Comparison of ENCODE assay signal across 18 cellular contexts in genomic region chr1:232568906-232569305, GRCh38.
"Had no signal": no experiment of that assay in that cellular context is flagged by ENCODE, and none has a peak within 500 bp of the region (broad histone marks: within the 10 kb centered on the region; RNA-seq: fewer than 3 reads in every experiment).

No MANE protein-coding gene starts in this region.

- H3K9me3 ChIP-seq: adrenal gland, gastrocnemius medialis, ovary, testis had no signal

- H3K4me3 Mint-ChIP-seq: activated B cell treated with CpG ODN at 0.5 μM for 24 hours; activated CD4-positive, alpha-beta T cell treated with anti-CD3 and anti-CD28 coated beads, Interleukin-2, amount 10 ng/mL, durations not matched to agents 24 days and 14 days; activated T-helper 17 cell treated with anti-CD3 and anti-CD28 coated beads, Interleukin-2, amount 50 U/mL, for 72 hours; neural crest cell; stimulated activated naive CD8-positive, alpha-beta T cell treated with anti-CD3 and anti-CD28 coated beads, Interleukin-15, amount 100 ng/mL, for 72 hours had no signal

- H3K36me3 ChIP-seq: adrenal gland, gastrocnemius medialis, ovary had no signal

- ATAC-seq: activated T-helper 17 cell treated with anti-CD3 and anti-CD28 coated beads, Interleukin-2, amount 50 U/mL, for 72 hours; gastrocnemius medialis; left ventricle myocardium superior; stimulated activated naive CD8-positive, alpha-beta T cell treated with anti-CD3 and anti-CD28 coated beads, Interleukin-15, amount 100 ng/mL, for 72 hours had no signal

- H3K4me1 Mint-ChIP-seq: activated B cell treated with CpG ODN at 0.5 μM for 24 hours; stimulated activated naive CD8-positive, alpha-beta T cell treated with anti-CD3 and anti-CD28 coated beads, Interleukin-15, amount 100 ng/mL, for 72 hours had no signal

- H3K4me3 ChIP-seq: coronary artery, gastrocnemius medialis, ovary, testis had no signal

- H3K27me3 Mint-ChIP-seq: activated B cell treated with CpG ODN at 0.5 μM for 24 hours; activated T-helper 17 cell treated with anti-CD3 and anti-CD28 coated beads, Interleukin-2, amount 50 U/mL, for 72 hours; stimulated activated naive CD8-positive, alpha-beta T cell treated with anti-CD3 and anti-CD28 coated beads, Interleukin-15, amount 100 ng/mL, for 72 hours had no signal

- DNase-seq: activated B cell treated with CpG ODN at 0.5 μM for 24 hours; activated CD4-positive, alpha-beta T cell treated with anti-CD3 and anti-CD28 coated beads, Interleukin-2, amount 10 ng/mL, durations not matched to agents 24 days and 14 days; activated CD8-positive, alpha-beta memory T cell treated with anti-CD3 and anti-CD28 coated beads for 24 hours; activated naive CD4-positive, alpha-beta T cell treated with anti-CD3 and anti-CD28 coated beads, Interleukin-2, amount 50 U/mL, for 16 hours; activated T-cell treated with anti-CD3 and anti-CD28 coated beads for 4 hours; adrenal gland; effector CD4-positive, alpha-beta T cell; gastrocnemius medialis; kidney; left ventricle myocardium superior; stimulated activated CD4-positive, alpha-beta T cell treated with anti-CD3 and anti-CD28 coated beads, Interleukin-15, amount 100 ng/mL, for 24 hours; stimulated activated CD4-positive, alpha-beta T cell treated with anti-CD3 and anti-CD28 coated beads, Interleukin-4, amount 100 ng/mL, for 24 hours; stimulated activated naive CD8-positive, alpha-beta T cell treated with anti-CD3 and anti-CD28 coated beads, Interleukin-15, amount 100 ng/mL, for 72 hours; testis had no signal

- H3K27ac ChIP-seq: adrenal gland, coronary artery, gastrocnemius medialis, ovary, testis had no signal

- H3K27ac Mint-ChIP-seq: activated B cell treated with CpG ODN at 0.5 μM for 24 hours; activated CD4-positive, alpha-beta T cell treated with anti-CD3 and anti-CD28 coated beads, Interleukin-2, amount 10 ng/mL, durations not matched to agents 24 days and 14 days; activated T-helper 17 cell treated with anti-CD3 and anti-CD28 coated beads, Interleukin-2, amount 50 U/mL, for 72 hours; stimulated activated naive CD8-positive, alpha-beta T cell treated with anti-CD3 and anti-CD28 coated beads, Interleukin-15, amount 100 ng/mL, for 72 hours had no signal

- H3K4me1 ChIP-seq: testis had no signal

- H3K27me3 ChIP-seq: adrenal gland, gastrocnemius medialis, ovary, testis had no signal

- H3K9me3 Mint-ChIP-seq: activated CD4-positive, alpha-beta T cell treated with anti-CD3 and anti-CD28 coated beads, Interleukin-2, amount 10 ng/mL, durations not matched to agents 24 days and 14 days; stimulated activated naive CD8-positive, alpha-beta T cell treated with anti-CD3 and anti-CD28 coated beads, Interleukin-15, amount 100 ng/mL, for 72 hours had no signal
